ENCODE assay signal across 8 cellular contexts in genomic region chr16:2537451-2538379, GRCh38. TPM values are rescaled to one million over a fixed set of nuclear protein-coding genes. Genes with fewer than 3 reads are reported as not detected.
DNase-seq lines count a peak whose midpoint lies in the region; ATAC-seq lines count a peak whose summit lies in the region.

Gene PDPK1, plus strand, starts transcription at chr16:2538021. Its CDS starts 92 bp downstream, at chr16:2538113.

- H3K4me1 Mint-ChIP-seq in effector memory CD8-positive, alpha-beta T cell (ENCODE audit: low read depth in 2 of 2) = peaks cover 23 to 38% of the 10 kb centered on the region in 2 donors

- H3K27ac Mint-ChIP-seq in effector memory CD8-positive, alpha-beta T cell = peak within 1 kb of the TSS; percentile 76 to 91

- peaks cover 48% of the 10 kb centered on the region for H3K36me3 Mint-ChIP-seq in effector memory CD8-positive, alpha-beta T cell (ENCODE audit: insufficient read depth)

- H3K56ac ChIP-seq in mesendoderm (ENCODE audit: low read length) = peak within 1 kb of the TSS; percentile 89

- peak within 1 kb of the TSS; percentile 77 for H3K9ac ChIP-seq in mesendoderm (ENCODE audit: low read length)

- H3K27me3 Mint-ChIP-seq in effector memory CD8-positive, alpha-beta T cell = no peaks in the 10 kb centered on the region

- H3K9me3 Mint-ChIP-seq in effector memory CD8-positive, alpha-beta T cell = no peaks in the 10 kb centered on the region

- H3K4ac ChIP-seq in mesendoderm (ENCODE audit: low read depth, low read length) = no peak within 1 kb of the TSS

- peaks cover 10% of the 10 kb centered on the region for H3K79me2 ChIP-seq in mesendoderm (ENCODE audit: control insufficient read depth, insufficient read depth, low read length)

- peak within 1 kb of the TSS; percentile 81 for H3K27ac ChIP-seq in mesendoderm (ENCODE audit: low read depth, low read length)

- peak; percentile 73 for DNase-seq in CMK (ENCODE audit: low read depth)
- peak; percentile 94 for DNase-seq in HT-29 (ENCODE audit: low spot score)
- peak; percentile 89 for DNase-seq in NK-92 treated with Interleukin-12 subunit alpha and Interleukin-12 subunit beta, amount 100 ng/mL, for 24 hours (lab: John Stamatoyannopoulos, UW)
- peak; percentile 84 to 90 for DNase-seq in activated CD8-positive, alpha-beta memory T cell treated with anti-CD3 and anti-CD28 coated beads for 4 hours (ENCODE audit: low read depth in 2 of 2)
- peak; percentile 88 to 94 (median 90) for DNase-seq in effector memory CD8-positive, alpha-beta T cell
- DNase-seq in mesendoderm = peak; percentile 97
- peak; percentile 93 for DNase-seq in stimulated activated CD8-positive, alpha-beta memory T cell treated with anti-CD3 and anti-CD28 coated beads, Interleukin-12 subunit alpha, Interleukin-12 subunit beta, amount 100 ng/mL, for 4 hours (ENCODE audit: low read depth)

- H2BK15ac ChIP-seq in mesendoderm (replicated peaks; ENCODE audit: low read depth) = no peak within 1 kb of the TSS

- peak; percentile 74 for ATAC-seq in GM21360 (IDR thresholded peaks at IDR 0.05; ENCODE audit: unreplicated experiment)
- peak; percentile 81 for ATAC-seq in effector memory CD8-positive, alpha-beta T cell (replicated peaks)

- H3K4me2 ChIP-seq in mesendoderm (ENCODE audit: low read length) = peak within 1 kb of the TSS; percentile 71

- H3K18ac ChIP-seq in mesendoderm (ENCODE audit: low read length) = peak within 1 kb of the TSS; percentile 99

- no peak within 1 kb of the TSS for H2BK120ac ChIP-seq in mesendoderm (ENCODE audit: low read depth, low read length)

- H3K27me3 ChIP-seq in mesendoderm (ENCODE audit: insufficient read depth, low read length, poor library complexity) = no peaks in the 10 kb centered on the region

- H3K23ac ChIP-seq in mesendoderm (ENCODE audit: low read length) = no peak within 1 kb of the TSS

- no peak within 1 kb of the TSS for H2AK5ac ChIP-seq in mesendoderm (ENCODE audit: low read length)

- no peak within 1 kb of the TSS for H4K5ac ChIP-seq in mesendoderm (ENCODE audit: low read length)

- H2BK5ac ChIP-seq in mesendoderm (ENCODE audit: low read length) = no peak within 1 kb of the TSS

- H3K36me3 ChIP-seq in mesendoderm (ENCODE audit: control insufficient read depth, insufficient read depth, low read length) = no peaks in the 10 kb centered on the region

- peak within 1 kb of the TSS; percentile 82 for H4K8ac ChIP-seq in mesendoderm (ENCODE audit: low read depth, low read length)

- peaks cover 4% of the 10 kb centered on the region for H3K79me1 ChIP-seq in mesendoderm (ENCODE audit: low read length)

- WGBS in mesendoderm (ENCODE audit: extremely low coverage, insufficient coverage, low lambda C conversion rate) = no CpG with 5 or more reads among the region's 126 CpGs

- H3K4me3 ChIP-seq in mesendoderm (ENCODE audit: low read length) = peak within 1 kb of the TSS; percentile 69

- peak within 1 kb of the TSS; percentile 78 to 82 for H3K4me3 Mint-ChIP-seq in effector memory CD8-positive, alpha-beta T cell

- no peaks in the 10 kb centered on the region for H3K4me1 ChIP-seq in mesendoderm (ENCODE audit: control insufficient read depth, low read depth, low read length)

RNA-seq across cellular contexts. Expression of gene PDPK1, which starts in this region (rescaled TPM):
- 21.2 and 23.7 TPM in 2 replicates for total RNA-seq in HT-29 (2014; rRNA removed; shearing (Covaris generic))
- 15.7 TPM for polyA plus RNA-seq in mesendoderm (2013, experiment 1 of 2)
- 15.0 TPM for polyA plus RNA-seq in mesendoderm (2013, experiment 2 of 2)

Comparison
In these comparisons a context has a peak if more than half of its experiments do, and no peak if none do; other contexts are left out.
1. Peak in every context shown above with its lines: DNase-seq, ATAC-seq, H3K4me3 ChIP-seq and H3K27ac ChIP-seq.